Comparison of ENCODE assay signal across 8 cellular contexts in genomic region chr16:8796469-8797363, GRCh38. TPM values are rescaled to one million over a fixed set of nuclear protein-coding genes. Genes with fewer than 3 reads are reported as not detected.
DNase-seq lines count a peak whose midpoint lies in the region; ATAC-seq, FAIRE-seq and TF ChIP-seq lines count a peak whose summit lies in the region.

No MANE protein-coding gene starts in this region.

- H2BK120ac ChIP-seq in mesenchymal stem cell (ENCODE audit: low read depth, low read length), result no peak overlapping the region

- ATAC-seq in body of pancreas, result no peak
- ATAC-seq in GM18502 (IDR thresholded peaks at IDR 0.05; ENCODE audit: poor library complexity, unreplicated experiment), result no peak

- TF ChIP-seq POLR2A in body of pancreas (IDR thresholded peaks at IDR 0.05), result no peak

- 31% methylated on average over 14 of the region's 14 CpGs for WGBS in body of pancreas, 2 donors
- WGBS in mesenchymal stem cell, result 62% methylated on average over 9 of the region's 14 CpGs

- no peak for FAIRE-seq in GM19239 (lab: Jason Lieb, UNC)

- H3K36me3 ChIP-seq in A673 (ENCODE audit: insufficient read depth, low read length, poor library complexity, severe bottlenecking) (peaks cover 9% of the 10 kb centered on the region), body of pancreas (replicated peaks in 1 of 2; ENCODE audit: insufficient read depth in 1 of 2, low read depth in 2 of 2) (peaks cover 0 to under 1% of the 10 kb centered on the region in 2 donors), mesenchymal stem cell (ENCODE audit: control insufficient read depth in 1 of 2, insufficient read depth in 2 of 2, low read depth in 1 of 2, low read length in 2 of 2) (peaks cover 4 to 43% of the 10 kb centered on the region in 2 experiments)

- H3K23ac ChIP-seq in mesenchymal stem cell (ENCODE audit: low read length in 2 of 2), result no peak overlapping the region

- H2AFZ ChIP-seq in mesenchymal stem cell (ENCODE audit: low read depth, low read length), result no peak overlapping the region

- intact Hi-C loops in A673 (cut with micrococcal nuclease; ENCODE audit: unreplicated experiment), result loop anchor here (5.0 kb wide), 1 partner anchor 71 kb away; the partner anchor contains the start of gene CARHSP1
- intact Hi-C loops in body of pancreas (cut with DNase I), result no loop called here

- no peak for TF ChIP-seq CTCF in A673 (conservative IDR thresholded peaks at IDR 0.05; ENCODE audit: low read depth, low read length)
- TF ChIP-seq CTCF in HFF-Myc (IDR thresholded peaks at IDR 0.05; ENCODE audit: low read depth, low read length, missing control alignments), result no peak
- peak in 1 of 7 experiments; percentile 4 for TF ChIP-seq CTCF in body of pancreas (IDR thresholded peaks at IDR 0.05)

- H3K14ac ChIP-seq in mesenchymal stem cell (ENCODE audit: low read length in 2 of 2), result no peak overlapping the region

- no peak overlapping the region for H2BK5ac ChIP-seq in mesenchymal stem cell (ENCODE audit: low read depth, low read length, poor library complexity, severe bottlenecking)

- H3K9ac ChIP-seq in mesenchymal stem cell (ENCODE audit: low read length), result peak overlapping the region; percentile 98

- H4K91ac ChIP-seq in mesenchymal stem cell (ENCODE audit: low read length), result peak overlapping the region; percentile 18

- H3K4me3 ChIP-seq in A673 (ENCODE audit: low read depth, low read length, poor library complexity, severe bottlenecking) (peak overlapping the region; percentile 79), HFF-Myc (replicated peaks; ENCODE audit: low read depth, low read length) (peak overlapping the region; percentile 76), body of pancreas (peak overlapping the region; percentile 90 to 99), mesenchymal stem cell (ENCODE audit: insufficient read depth in 1 of 2, low read depth in 1 of 2, low read length in 2 of 2) (peak overlapping the region; percentile 77 to 91)

- H2BK15ac ChIP-seq in mesenchymal stem cell (ENCODE audit: low read depth, poor library complexity, severe bottlenecking), result no peak overlapping the region

- H4K8ac ChIP-seq in mesenchymal stem cell (ENCODE audit: low read length), result peak overlapping the region; percentile 46

- POLR2A ChIA-PET in A673 (lab: Charles Lee; ENCODE audit: low non-redundant PET), result interaction anchor here (0.7 kb wide), 2 partner anchors 14 to 139 kb away, joined by 3 read pairs; no protein-coding TSS in a partner anchor

- CTCF ChIA-PET in A673 (lab: Charles Lee), result no interaction called here

- H3K4ac ChIP-seq in mesenchymal stem cell (ENCODE audit: low read depth in 1 of 2, low read length in 2 of 2), result no peak overlapping the region

- H3K4me2 ChIP-seq in mesenchymal stem cell (ENCODE audit: low read length, poor library complexity, severe bottlenecking), result peak overlapping the region; percentile 94

- no peak overlapping the region for H2BK12ac ChIP-seq in mesenchymal stem cell (ENCODE audit: low read length in 2 of 2)

- no peaks in the 10 kb centered on the region for H3K27me3 ChIP-seq in A673 (replicated peaks; ENCODE audit: insufficient read depth, low read depth, low read length, poor library complexity)
- no peaks in the 10 kb centered on the region for H3K27me3 ChIP-seq in body of pancreas
- no peaks in the 10 kb centered on the region for H3K27me3 ChIP-seq in mesenchymal stem cell (ENCODE audit: control insufficient read depth in 1 of 2, insufficient read depth in 1 of 2, low read length in 2 of 2)

- H3K9me3 ChIP-seq in A673 (ENCODE audit: low read depth, low read length, poor library complexity, severe bottlenecking) (no peaks in the 10 kb centered on the region), body of pancreas (no peaks in the 10 kb centered on the region), mesenchymal stem cell (ENCODE audit: control insufficient read depth, low read length) (no peaks in the 10 kb centered on the region)

- H3K27ac ChIP-seq in A673 (ENCODE audit: low read depth, low read length, poor library complexity, severe bottlenecking) (peak overlapping the region; percentile 75), body of pancreas (peak overlapping the region; percentile 70 to 93 (median 88)), mesenchymal stem cell (ENCODE audit: low read length, poor library complexity, severe bottlenecking) (no peak overlapping the region)

- TSS peak; percentile 89 for BruUV-seq in A673 (replicated peaks; lab: Mats Ljungman, UMichigan)

- no peak overlapping the region for H2AK5ac ChIP-seq in mesenchymal stem cell (ENCODE audit: low read length, severe bottlenecking)

- H3K79me1 ChIP-seq in mesenchymal stem cell (replicated peaks; ENCODE audit: low read length, poor library complexity, severe bottlenecking), result peaks cover 15% of the 10 kb centered on the region

- peaks cover 12% of the 10 kb centered on the region for H3K4me1 ChIP-seq in A673 (ENCODE audit: insufficient read depth, low read length, poor library complexity, severe bottlenecking)
- H3K4me1 ChIP-seq in body of pancreas, result peaks cover 49% of the 10 kb centered on the region
- peaks cover 11% of the 10 kb centered on the region for H3K4me1 ChIP-seq in mesenchymal stem cell (ENCODE audit: control insufficient read depth, insufficient read depth, low read depth, low read length)

- H3K18ac ChIP-seq in mesenchymal stem cell (ENCODE audit: low read depth in 1 of 2, low read length in 2 of 2), result no peak overlapping the region

- DNase-seq in A673 (ENCODE audit: low spot score) (no peak), HFF-Myc (ENCODE audit: extremely low read depth, low read depth) (no peak), body of pancreas (no peak), mesenchymal stem cell (no peak), GM19239 (ENCODE audit: insufficient read length, low spot score) (no peak), dedifferentiated amniotic fluid mesenchymal stem cell (ENCODE audit: extremely low spot score) (no peak), hepatic stellate cell (ENCODE audit: low spot score) (no peak)

RNA-seq across cellular contexts. Expression of gene TMEM186, which starts 0.7 kb away (rescaled TPM):
- total RNA-seq in A673 (2021), result 13.3 and 13.5 TPM in 2 replicates
- 1 to 10 TPM in 1 of 2 donors, under 1 TPM in 1; 0.99 to 3.6 TPM for total RNA-seq in body of pancreas
- polyA plus RNA-seq in mesenchymal stem cell (2013, experiment 1 of 2), result 5.4 TPM
- 5.6 TPM for polyA plus RNA-seq in mesenchymal stem cell (2013, experiment 2 of 2)

RNA-seq across cellular contexts. Expression of gene PMM2, which starts 0.9 kb away (rescaled TPM):
- total RNA-seq in A673 (2021) (44.3 and 54.8 TPM in 2 replicates), body of pancreas (100 to 1,000 TPM in 1 of 2 donors, 10 to 100 TPM in 1; 34.8 to 127 TPM)
- polyA plus RNA-seq in mesenchymal stem cell (2013, experiment 1 of 2), result 59.6 TPM
- polyA plus RNA-seq in mesenchymal stem cell (2013, experiment 2 of 2), result 58.9 TPM
